ENCODE assay signal across 8 cellular contexts in the genomic region with DNA sequence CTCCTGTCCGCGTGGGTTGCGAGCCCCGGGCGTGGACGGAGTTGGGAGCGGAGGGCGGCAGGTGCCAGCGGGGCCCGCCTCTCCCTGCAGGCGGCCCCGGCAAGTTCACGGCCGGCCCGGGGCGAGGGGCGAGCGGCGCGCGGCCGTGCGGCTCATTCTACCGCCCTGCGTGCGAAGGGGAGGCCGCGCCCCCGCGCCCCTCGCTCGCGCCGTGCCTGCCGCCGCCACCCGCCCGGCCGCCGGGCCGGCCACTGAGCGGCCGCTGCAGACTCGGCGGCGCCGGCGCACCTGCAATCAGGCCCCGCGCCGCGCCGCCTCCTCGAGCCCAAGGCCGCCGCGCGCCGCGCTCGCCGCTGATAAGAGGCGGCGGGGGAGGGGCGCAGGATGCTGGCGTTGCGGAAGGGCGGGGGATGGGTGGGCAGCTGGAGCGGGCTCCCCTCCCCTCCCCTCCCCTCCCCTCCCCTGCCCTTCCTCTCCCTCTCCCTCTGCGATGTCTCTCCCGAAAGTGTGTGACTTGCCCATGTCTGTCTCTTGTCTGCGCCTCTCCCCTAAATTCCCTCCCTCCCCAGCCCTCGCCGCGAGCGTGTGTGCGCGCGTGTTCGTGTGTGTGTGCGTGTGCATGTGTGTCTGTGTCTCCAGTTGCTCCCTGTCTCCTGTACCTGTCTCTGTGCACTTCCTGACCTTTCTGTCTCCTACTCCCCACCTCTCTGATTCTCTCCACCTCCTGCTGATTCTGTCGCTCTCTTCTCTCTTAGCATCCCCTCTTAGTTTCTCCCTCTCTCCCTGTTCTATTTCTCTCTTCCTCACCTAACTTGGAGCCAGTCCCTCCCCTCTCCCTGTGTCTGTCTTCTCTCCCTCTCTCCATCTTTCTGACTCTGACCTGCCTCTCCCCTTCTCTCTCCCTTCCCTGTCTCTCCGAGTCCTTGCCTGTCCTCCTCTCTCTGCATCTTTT.
A peak's percentile ranks its signal among the peaks of the same experiment; 100 is the strongest.
DNase-seq lines count a peak whose midpoint lies in the region; ATAC-seq and TF ChIP-seq lines count a peak whose summit lies in the region.

No MANE protein-coding gene starts in this region.

- no peaks in the 10 kb centered on the region for H4K20me1 ChIP-seq in smooth muscle cell (ENCODE audit: low read depth)

- no peaks in the 10 kb centered on the region for H3K9me3 ChIP-seq in iPS-15b (ENCODE audit: control insufficient read depth, insufficient read depth, low read length)
- H3K9me3 ChIP-seq in smooth muscle cell (replicated peaks; ENCODE audit: low read depth): no peaks in the 10 kb centered on the region

- H3K9me3 Mint-ChIP-seq in activated naive CD8-positive, alpha-beta T cell treated with anti-CD3 and anti-CD28 coated beads, Interleukin-2, amount 10 ng/mL, durations not matched to agents 7 days and 5 days: no peaks in the 10 kb centered on the region

- 2% methylated on average over 36 of the region's 83 CpGs for WGBS in smooth muscle cell (ENCODE audit: low lambda C conversion rate)

- no peak for TF ChIP-seq CTCF in smooth muscle cell (IDR thresholded peaks at IDR 0.05; ENCODE audit: borderline replicate concordance, insufficient read depth, poor library complexity, severe bottlenecking)

- H3K36me3 ChIP-seq in iPS-15b (ENCODE audit: control insufficient read depth, insufficient read depth, low read length) (no peaks in the 10 kb centered on the region), smooth muscle cell (ENCODE audit: low read depth) (no peaks in the 10 kb centered on the region)

- peak overlapping the region; percentile 45 for H3K4me3 Mint-ChIP-seq in activated naive CD8-positive, alpha-beta T cell treated with anti-CD3 and anti-CD28 coated beads, Interleukin-2, amount 10 ng/mL, durations not matched to agents 7 days and 5 days

- peaks cover 5% of the 10 kb centered on the region for H3K4me1 Mint-ChIP-seq in activated naive CD8-positive, alpha-beta T cell treated with anti-CD3 and anti-CD28 coated beads, Interleukin-2, amount 10 ng/mL, durations not matched to agents 7 days and 5 days

- H3K4me1 ChIP-seq in iPS-15b (ENCODE audit: control insufficient read depth, insufficient read depth, low read length) (peaks cover 9% of the 10 kb centered on the region), smooth muscle cell (ENCODE audit: low read depth) (no peaks in the 10 kb centered on the region)

- H3K36me3 Mint-ChIP-seq in activated naive CD8-positive, alpha-beta T cell treated with anti-CD3 and anti-CD28 coated beads, Interleukin-2, amount 10 ng/mL, durations not matched to agents 7 days and 5 days: no peaks in the 10 kb centered on the region

- DNase-seq in G401 (ENCODE audit: low spot score) (peak; percentile 3), KBM-7 (peak; percentile 3), smooth muscle cell (lab: John Stamatoyannopoulos, UW; ENCODE audit: unreplicated experiment) (no peak), Kasumi-1 (lab: John Stamatoyannopoulos, UW) (no peak), HUDEP-2 (lab: John Stamatoyannopoulos, UW; ENCODE audit: unreplicated experiment in 76 of 76) (no peak), NCI-H2107 treated with DMSO at 0.1 percent for 48 hours (lab: John Stamatoyannopoulos, UW; ENCODE audit: unreplicated experiment) (no peak)
- DNase-seq in activated naive CD8-positive, alpha-beta T cell treated with anti-CD3 and anti-CD28 coated beads, Interleukin-2, amount 10 ng/mL, durations not matched to agents 7 days and 5 days: no peak

- POLR2A ChIA-PET in activated naive CD8-positive, alpha-beta T cell treated with anti-CD3 and anti-CD28 coated beads, Interleukin-2, amount 10 ng/mL, durations not matched to agents 7 days and 5 days (lab: Charles Lee): no interaction called here

- no peaks in the 10 kb centered on the region for H3K79me2 ChIP-seq in smooth muscle cell (ENCODE audit: low read depth)

- H3K27me3 ChIP-seq in iPS-15b (ENCODE audit: control insufficient read depth, insufficient read depth, low read length) (peaks cover 23% of the 10 kb centered on the region), smooth muscle cell (ENCODE audit: low read depth) (no peaks in the 10 kb centered on the region)

- peaks cover 32% of the 10 kb centered on the region for H3F3A ChIP-seq in smooth muscle cell (ENCODE audit: low read depth)

- ATAC-seq in activated naive CD8-positive, alpha-beta T cell treated with anti-CD3 and anti-CD28 coated beads, Interleukin-2, amount 10 ng/mL, durations not matched to agents 7 days and 5 days (ENCODE audit: low read depth): peak; percentile 30

- H3K4me2 ChIP-seq in smooth muscle cell: peak overlapping the region; percentile 85

- H3K27ac Mint-ChIP-seq in activated naive CD8-positive, alpha-beta T cell treated with anti-CD3 and anti-CD28 coated beads, Interleukin-2, amount 10 ng/mL, durations not matched to agents 7 days and 5 days: no peak overlapping the region

- peaks cover 21% of the 10 kb centered on the region for H3K27me3 Mint-ChIP-seq in activated naive CD8-positive, alpha-beta T cell treated with anti-CD3 and anti-CD28 coated beads, Interleukin-2, amount 10 ng/mL, durations not matched to agents 7 days and 5 days

- H3K4me3 ChIP-seq in iPS-15b (ENCODE audit: low read depth, low read length) (peak overlapping the region; percentile 65), smooth muscle cell (peak overlapping the region; percentile 36)

- H2AFZ ChIP-seq in smooth muscle cell (ENCODE audit: low read depth): peak overlapping the region; percentile 4

- in situ Hi-C loops in G401 (cut with HindIII; ENCODE audit: low sequenced_read_pairs) (no loop called here), KBM-7 (cut with MboI; ENCODE audit: low pct_unique_long_range_greater_than_20kb, low sequenced_read_pairs) (no loop called here)

- no peak overlapping the region for H3K27ac ChIP-seq in smooth muscle cell (ENCODE audit: low read depth)

- H3K9ac ChIP-seq in iPS-15b (ENCODE audit: low read depth, low read length) (no peak overlapping the region), smooth muscle cell (ENCODE audit: low read depth) (no peak overlapping the region)

Comparison
In these comparisons a context has a peak if more than half of its experiments do, and no peak if none do; other contexts are left out.
1. DNase-seq: peak in G401 (single experiment) and KBM-7 (single experiment); none in activated naive CD8-positive, alpha-beta T cell treated with anti-CD3 and anti-CD28 coated beads, Interleukin-2, amount 10 ng/mL, durations not matched to agents 7 days and 5 days (single experiment), smooth muscle cell (single experiment), Kasumi-1 (0 of 2), HUDEP-2 (0 of 76) and NCI-H2107 treated with DMSO at 0.1 percent for 48 hours (single experiment).